In the genomic region with DNA sequence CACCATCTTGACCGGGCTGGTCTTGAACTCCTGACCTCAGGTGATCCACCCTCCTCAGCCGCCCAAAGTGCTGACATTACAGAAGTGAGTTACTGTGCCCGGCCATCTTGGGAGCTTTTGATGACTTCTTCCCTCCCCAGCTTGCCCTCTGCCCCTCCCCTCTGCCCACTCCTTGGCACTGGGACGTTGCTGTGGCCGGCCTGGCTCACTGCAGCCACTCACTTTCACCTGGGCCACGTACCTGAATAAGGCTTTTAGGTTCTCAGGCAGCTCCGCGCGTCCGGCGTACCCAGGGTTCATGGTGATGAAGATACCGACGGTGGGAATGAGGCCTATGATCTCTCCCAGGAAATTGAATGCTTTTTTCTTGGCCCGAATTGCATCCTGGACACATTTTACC, we compare ENCODE assay signal across 14 cellular contexts.
A peak's percentile ranks its signal among the peaks of the same experiment; 100 is the strongest.
DNase-seq lines count a peak whose midpoint lies in the region; ATAC-seq and TF ChIP-seq lines count a peak whose summit lies in the region.
"Had no signal": no experiment of that assay in that cellular context is flagged by ENCODE, and none has a peak within 500 bp of the region (broad histone marks: within the 10 kb centered on the region; RNA-seq: fewer than 3 reads in every experiment).

No MANE protein-coding gene starts in this region.

- H3K9me3 ChIP-seq in IMR-90 (ENCODE audit: control insufficient read depth, insufficient read depth, low read length): no peaks in the 10 kb centered on the region

- H3K4me1 ChIP-seq in IMR-90 (ENCODE audit: control insufficient read depth, insufficient read depth, low read length): no peaks in the 10 kb centered on the region

- CTCF ChIA-PET in IMR-90 (lab: Yijun Ruan, JAX): interaction anchor here (0.6 to 1.2 kb wide), 2 partner anchors 213 to 969 kb away, joined by 3 to 4 read pairs; no protein-coding TSS in a partner anchor

- no peak overlapping the region for H3K23ac ChIP-seq in IMR-90 (ENCODE audit: low read depth, low read length)

- no peak overlapping the region for H4K91ac ChIP-seq in IMR-90 (ENCODE audit: insufficient read depth, low read depth, low read length)

- H3K27me3 ChIP-seq in IMR-90 (ENCODE audit: control insufficient read depth, insufficient read depth, low read length): peaks cover 6% of the 10 kb centered on the region; the same call in 1 of the 2 replicates
- no peaks in the 10 kb centered on the region for H3K27me3 ChIP-seq in layer of hippocampus (ENCODE audit: control insufficient read depth, insufficient read depth, low read length)

- H3K79me1 ChIP-seq in IMR-90 (ENCODE audit: low read depth in 1 of 2, low read length in 2 of 2): no peaks in the 10 kb centered on the region

- no peak for TF ChIP-seq POLR2A in IMR-90 (IDR thresholded peaks at IDR 0.05; ENCODE audit: low read depth, low read length)

- no peaks in the 10 kb centered on the region for H4K20me1 ChIP-seq in IMR-90 (ENCODE audit: insufficient read depth, low read length)

- no TSS peak for BruUV-seq in IMR-90 (replicated peaks; lab: Mats Ljungman, UMichigan)

- in situ Hi-C loops in IMR-90 (cut with MboI; ENCODE audit: low sequenced_read_pairs) (loop anchor here (5.0 to 25.0 kb wide), 2 partner anchors 212 to 467 kb away; no protein-coding TSS in a partner anchor), KBM-7 (cut with MboI; ENCODE audit: low pct_unique_long_range_greater_than_20kb, low sequenced_read_pairs) (loop anchor here (25.0 kb wide), 1 partner anchor 217 kb away; no protein-coding TSS in a partner anchor)

- TF ChIP-seq CTCF in IMR-90 (conservative IDR thresholded peaks at IDR 0.05; ENCODE audit: low read depth, low read length): no peak

- peak overlapping the region; percentile 14 for H2AFZ ChIP-seq in IMR-90 (replicated peaks; ENCODE audit: low read length, poor library complexity)

- TF ChIP-seq RAD21 in IMR-90 (IDR thresholded peaks at IDR 0.05; ENCODE audit: low read length): no peak

- no peak overlapping the region for H3K56ac ChIP-seq in IMR-90 (ENCODE audit: extremely low read depth, insufficient read depth, low read length)

- H3K27ac ChIP-seq in IMR-90 (ENCODE audit: insufficient read depth, low read length) (no peak overlapping the region), caudate nucleus (ENCODE audit: low read depth, low read length) (peak overlapping the region; percentile 53), layer of hippocampus (ENCODE audit: low read depth, low read length) (peak overlapping the region; percentile 81), temporal lobe (ENCODE audit: low read depth, low read length) (peak overlapping the region; percentile 76)

- H4K5ac ChIP-seq in IMR-90 (ENCODE audit: low read depth, low read length): no peak overlapping the region

- no peak overlapping the region for H2BK120ac ChIP-seq in IMR-90 (ENCODE audit: low read depth, low read length)

- H3K4me2 ChIP-seq in IMR-90 (ENCODE audit: low read depth, low read length): no peak overlapping the region

- DNase-seq in IMR-90 (no peak), caudate nucleus (lab: John Stamatoyannopoulos, UW) (no peak), AG08395 (ENCODE audit: low spot score) (no peak), KBM-7 (no peak), NOMO-1 treated with DMSO at 0.1 percent for 48 hours (lab: John Stamatoyannopoulos, UW; ENCODE audit: unreplicated experiment) (no peak)
- DNase-seq: CD8-positive, alpha-beta T cell; COR-L47; DMS153; DMS79 treated with DMSO at 0.1 percent for 48 hours; EL had no signal

- POLR2A ChIA-PET in IMR-90 (lab: Charles Lee; ENCODE audit: unreplicated experiment): no interaction called here

- H3K14ac ChIP-seq in IMR-90 (replicated peaks; ENCODE audit: low read depth, low read length): no peak overlapping the region

- H3K9me1 ChIP-seq in IMR-90 (ENCODE audit: insufficient read depth, low read length): no peaks in the 10 kb centered on the region

- H3K36me3 ChIP-seq in IMR-90 (ENCODE audit: control insufficient read depth, insufficient read depth, low read length): no peaks in the 10 kb centered on the region

- no peak overlapping the region for H4K8ac ChIP-seq in IMR-90 (ENCODE audit: low read depth in 2 of 2, low read length in 2 of 2)

- H3K4ac ChIP-seq in IMR-90 (ENCODE audit: low read depth, low read length): no peak overlapping the region

- H2AK5ac ChIP-seq in IMR-90 (ENCODE audit: low read depth, low read length): no peak overlapping the region

- no peak overlapping the region for H2AK9ac ChIP-seq in IMR-90 (replicated peaks; ENCODE audit: low read depth, low read length, poor library complexity)

- H3K9ac ChIP-seq in IMR-90 (ENCODE audit: low read depth, low read length): no peak overlapping the region

- intact Hi-C loops in IMR-90 (cut with micrococcal nuclease): loop anchor here (10.0 kb wide), 1 partner anchor 329 kb away; no protein-coding TSS in a partner anchor

- ATAC-seq in IMR-90 (ENCODE audit: low read depth): no peak
- no peak for ATAC-seq in GM18873 (IDR thresholded peaks at IDR 0.05; ENCODE audit: low FRiP score, unreplicated experiment)
- ATAC-seq: CD8-positive, alpha-beta T cell; HCT116 had no signal

- H3K18ac ChIP-seq in IMR-90 (ENCODE audit: low read depth, low read length): no peak overlapping the region

- dilution Hi-C loops in IMR-90 (cut with HindIII; ENCODE audit: low sequenced_read_pairs, unreplicated experiment): no loop called here

- no peak overlapping the region for H3K4me3 ChIP-seq in IMR-90 (ENCODE audit: insufficient read depth, low read depth, low read length)

- 94% methylated on average over 9 of the region's 14 CpGs; no CpG with 5 or more reads in 1 of the 2 experiments for WGBS in IMR-90 (ENCODE audit: extremely low coverage in 2 of 2, insufficient read length in 1 of 2), 2 experiments

- no peak overlapping the region for H2BK5ac ChIP-seq in IMR-90 (ENCODE audit: low read depth, low read length, poor library complexity, severe bottlenecking)

- no peak overlapping the region for H2BK15ac ChIP-seq in IMR-90 (ENCODE audit: low read depth, low read length)

- no peak overlapping the region for H2BK20ac ChIP-seq in IMR-90 (ENCODE audit: low read depth, low read length)

TF ChIP-seq in IMR-90, 13 proteins besides CTCF, POLR2A, EP300 and RAD21:
- TF ChIP-seq, protein P1, sequence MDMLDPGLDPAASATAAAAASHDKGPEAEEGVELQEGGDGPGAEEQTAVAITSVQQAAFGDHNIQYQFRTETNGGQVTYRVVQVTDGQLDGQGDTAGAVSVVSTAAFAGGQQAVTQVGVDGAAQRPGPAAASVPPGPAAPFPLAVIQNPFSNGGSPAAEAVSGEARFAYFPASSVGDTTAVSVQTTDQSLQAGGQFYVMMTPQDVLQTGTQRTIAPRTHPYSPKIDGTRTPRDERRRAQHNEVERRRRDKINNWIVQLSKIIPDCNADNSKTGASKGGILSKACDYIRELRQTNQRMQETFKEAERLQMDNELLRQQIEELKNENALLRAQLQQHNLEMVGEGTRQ (IDR thresholded peaks at IDR 0.05; ENCODE audit: low read depth, low read length): no peak
- TF ChIP-seq CHD1 (IDR thresholded peaks at IDR 0.05; ENCODE audit: low read depth, low read length) (no peak), CEBPB (IDR thresholded peaks at IDR 0.05; ENCODE audit: low read depth, low read length) (no peak), SMC3 (IDR thresholded peaks at IDR 0.05; ENCODE audit: low read depth, low read length) (no peak), MAFK (IDR thresholded peaks at IDR 0.05; ENCODE audit: low read depth, low read length) (no peak), BHLHE40 (IDR thresholded peaks at IDR 0.05; ENCODE audit: low read depth, low read length) (no peak), MAZ (IDR thresholded peaks at IDR 0.05; ENCODE audit: borderline replicate concordance, low read depth, low read length) (no peak), RCOR1 (IDR thresholded peaks at IDR 0.05; ENCODE audit: insufficient replicate concordance, low read length) (no peak)
